In genomic region chr5:96338624-96339023, GRCh38 we compare ENCODE assay signal across 1 cellular context.
TF ChIP-seq lines count a peak whose summit lies in the region.

No MANE protein-coding gene starts in this region.

TF ChIP-seq in SK-N-SH, 30 proteins besides CTCF, POLR2A, EP300 and RAD21 (continued from another document):
- no peak for TF ChIP-seq REST (IDR thresholded peaks at IDR 0.05; ENCODE audit: low read depth, low read length)
- no peak for TF ChIP-seq USF1 (IDR thresholded peaks at IDR 0.05; ENCODE audit: borderline replicate concordance, low read depth)
- no peak for TF ChIP-seq MXI1 (IDR thresholded peaks at IDR 0.05; ENCODE audit: low read depth, low read length)
- no peak for TF ChIP-seq RCOR1 (IDR thresholded peaks at IDR 0.05; ENCODE audit: low read length)
